Comparison of ENCODE assay signal across 24 cellular contexts in genomic region chr17:66971249-66971648, GRCh38. TPM values are rescaled to one million over a fixed set of nuclear protein-coding genes. Genes with fewer than 3 reads are reported as not detected.
"Had no signal": no experiment of that assay in that cellular context is flagged by ENCODE, and none has a peak within 500 bp of the region (broad histone marks: within the 10 kb centered on the region; RNA-seq: fewer than 3 reads in every experiment).

No MANE protein-coding gene starts in this region.

- H3K36me3 Mint-ChIP-seq: activated naive CD8-positive, alpha-beta T cell had no signal

- DNase-seq: activated B cell treated with CpG ODN at 0.5 μM for 24 hours; activated CD4-positive, alpha-beta T cell treated with anti-CD3 and anti-CD28 coated beads for 1 hour; activated CD4-positive, alpha-beta T cell treated with anti-CD3 and anti-CD28 coated beads, Interleukin-2, amount 10 ng/mL, durations not matched to agents 24 days and 14 days; activated CD4-positive, alpha-beta T cell treated with anti-CD3 and anti-CD28 coated beads, Interleukin-2, amount 50 U/mL, for 48 hours; activated CD8-positive, alpha-beta memory T cell treated with anti-CD3 and anti-CD28 coated beads for 24 hours; activated gamma-delta T cell; activated naive CD4-positive, alpha-beta T cell treated with anti-CD3 and anti-CD28 coated beads for 36 hours; activated T-cell treated with anti-CD3 and anti-CD28 coated beads, Interleukin-2, amount 50 U/mL, for 48 hours; cerebellar nuclear complex; Kasumi-1; KBM-7; NCI-H1092; NCI-H1417; NCI-H2029; NCI-H345; NCI-H510A; NCI-H526 treated with DMSO at 0.1 percent for 48 hours; NK-92 treated with Interleukin-12 subunit alpha and Interleukin-12 subunit beta, amount 100 ng/mL, for 24 hours; OCI-M1; RPMI8226 had no signal

- H3K4me1 Mint-ChIP-seq: activated T-helper 17 cell treated with anti-CD3 and anti-CD28 coated beads, Interleukin-2, amount 50 U/mL, for 72 hours had no signal

- H3K4me3 Mint-ChIP-seq: activated B cell treated with CpG ODN at 0.5 μM for 24 hours; activated CD4-positive, alpha-beta T cell treated with anti-CD3 and anti-CD28 coated beads, Interleukin-2, amount 10 ng/mL, durations not matched to agents 24 days and 14 days; activated naive CD4-positive, alpha-beta T cell treated with anti-CD3 and anti-CD28 coated beads for 36 hours; activated naive CD8-positive, alpha-beta T cell; activated T-helper 17 cell treated with anti-CD3 and anti-CD28 coated beads, Interleukin-2, amount 50 U/mL, for 72 hours; T-helper 1 cell treated with Interleukin-12 subunit alpha and Interleukin-12 subunit beta and Interleukin-4 antibody, amounts not matched to agents 30 μg/mL and 1 μg/mL, for 36 hours had no signal

- H3K27ac Mint-ChIP-seq: activated B cell treated with CpG ODN at 0.5 μM for 24 hours; activated CD4-positive, alpha-beta T cell treated with anti-CD3 and anti-CD28 coated beads, Interleukin-2, amount 10 ng/mL, durations not matched to agents 24 days and 14 days; activated naive CD4-positive, alpha-beta T cell treated with anti-CD3 and anti-CD28 coated beads for 36 hours; activated naive CD8-positive, alpha-beta T cell; activated T-helper 17 cell treated with anti-CD3 and anti-CD28 coated beads, Interleukin-2, amount 50 U/mL, for 72 hours; T-helper 1 cell treated with Interleukin-12 subunit alpha and Interleukin-12 subunit beta and Interleukin-4 antibody, amounts not matched to agents 30 μg/mL and 1 μg/mL, for 36 hours had no signal

- H3K9me3 Mint-ChIP-seq: activated B cell treated with CpG ODN at 0.5 μM for 24 hours; activated CD4-positive, alpha-beta T cell treated with anti-CD3 and anti-CD28 coated beads, Interleukin-2, amount 10 ng/mL, durations not matched to agents 24 days and 14 days; activated naive CD4-positive, alpha-beta T cell treated with anti-CD3 and anti-CD28 coated beads for 36 hours; activated T-helper 17 cell treated with anti-CD3 and anti-CD28 coated beads, Interleukin-2, amount 50 U/mL, for 72 hours; T-helper 1 cell treated with Interleukin-12 subunit alpha and Interleukin-12 subunit beta and Interleukin-4 antibody, amounts not matched to agents 30 μg/mL and 1 μg/mL, for 36 hours had no signal

RNA-seq across cellular contexts. Expression of gene CACNG4, which starts 6.7 kb away (rescaled TPM):
- total RNA-seq: activated B cell treated with CpG ODN at 0.5 μM for 24 hours; activated CD4-positive, alpha-beta T cell treated with anti-CD3 and anti-CD28 coated beads, Interleukin-2, amount 10 ng/mL, durations not matched to agents 24 days and 14 days; activated naive CD4-positive, alpha-beta T cell treated with anti-CD3 and anti-CD28 coated beads for 36 hours; activated T-helper 17 cell treated with anti-CD3 and anti-CD28 coated beads, Interleukin-2, amount 50 U/mL, for 72 hours; Right ventricle myocardium inferior had no signal
